In the genomic region with DNA sequence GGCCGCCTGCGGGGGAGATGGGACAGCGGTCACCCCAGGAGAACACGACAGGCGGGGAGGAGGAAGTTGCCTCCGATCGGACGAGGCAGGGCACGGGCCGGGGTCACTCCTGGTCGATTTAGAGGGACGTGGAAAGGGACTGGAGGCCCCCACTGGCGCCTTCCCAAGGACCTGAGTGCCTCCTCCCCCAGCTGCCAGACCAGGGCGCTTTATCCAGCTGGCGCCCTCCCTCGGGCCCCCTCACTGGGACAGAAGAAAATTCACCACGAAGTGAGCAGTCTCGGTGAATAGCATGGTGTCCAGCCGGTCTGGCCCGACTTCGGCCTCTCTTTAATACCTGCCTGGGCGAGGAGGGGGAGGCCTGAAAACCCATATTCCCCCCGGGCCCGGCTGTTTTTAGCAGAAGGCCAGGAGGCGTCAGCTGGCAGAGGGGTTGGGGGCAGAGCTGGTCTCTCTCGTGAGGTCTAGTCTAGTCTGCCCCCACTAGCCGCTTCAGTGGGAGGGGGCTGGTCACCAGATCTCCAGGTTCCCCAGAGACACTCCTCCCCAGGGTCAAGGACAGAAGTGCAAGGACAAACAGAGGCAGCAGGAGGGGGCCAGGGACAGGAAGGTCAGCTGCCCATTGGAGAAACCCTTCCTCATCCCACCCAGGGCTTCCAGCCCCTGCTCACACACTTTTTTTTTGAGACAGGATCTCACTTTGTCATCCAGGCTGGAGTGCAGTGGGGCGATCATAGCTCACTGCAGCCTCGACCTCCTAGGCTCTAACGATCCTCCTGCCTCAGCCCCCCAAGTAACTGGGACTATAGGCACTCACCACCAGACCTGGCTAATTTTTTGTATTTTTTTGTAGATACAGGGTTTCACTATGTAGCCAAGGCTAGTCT, we compare ENCODE assay signal across 1 cellular context.
TF ChIP-seq lines count a peak whose summit lies in the region.

No MANE protein-coding gene starts in this region.

TF ChIP-seq in A549, 52 proteins besides CTCF, POLR2A, EP300 and RAD21 (continued from another document):
- TF ChIP-seq, protein P1, sequence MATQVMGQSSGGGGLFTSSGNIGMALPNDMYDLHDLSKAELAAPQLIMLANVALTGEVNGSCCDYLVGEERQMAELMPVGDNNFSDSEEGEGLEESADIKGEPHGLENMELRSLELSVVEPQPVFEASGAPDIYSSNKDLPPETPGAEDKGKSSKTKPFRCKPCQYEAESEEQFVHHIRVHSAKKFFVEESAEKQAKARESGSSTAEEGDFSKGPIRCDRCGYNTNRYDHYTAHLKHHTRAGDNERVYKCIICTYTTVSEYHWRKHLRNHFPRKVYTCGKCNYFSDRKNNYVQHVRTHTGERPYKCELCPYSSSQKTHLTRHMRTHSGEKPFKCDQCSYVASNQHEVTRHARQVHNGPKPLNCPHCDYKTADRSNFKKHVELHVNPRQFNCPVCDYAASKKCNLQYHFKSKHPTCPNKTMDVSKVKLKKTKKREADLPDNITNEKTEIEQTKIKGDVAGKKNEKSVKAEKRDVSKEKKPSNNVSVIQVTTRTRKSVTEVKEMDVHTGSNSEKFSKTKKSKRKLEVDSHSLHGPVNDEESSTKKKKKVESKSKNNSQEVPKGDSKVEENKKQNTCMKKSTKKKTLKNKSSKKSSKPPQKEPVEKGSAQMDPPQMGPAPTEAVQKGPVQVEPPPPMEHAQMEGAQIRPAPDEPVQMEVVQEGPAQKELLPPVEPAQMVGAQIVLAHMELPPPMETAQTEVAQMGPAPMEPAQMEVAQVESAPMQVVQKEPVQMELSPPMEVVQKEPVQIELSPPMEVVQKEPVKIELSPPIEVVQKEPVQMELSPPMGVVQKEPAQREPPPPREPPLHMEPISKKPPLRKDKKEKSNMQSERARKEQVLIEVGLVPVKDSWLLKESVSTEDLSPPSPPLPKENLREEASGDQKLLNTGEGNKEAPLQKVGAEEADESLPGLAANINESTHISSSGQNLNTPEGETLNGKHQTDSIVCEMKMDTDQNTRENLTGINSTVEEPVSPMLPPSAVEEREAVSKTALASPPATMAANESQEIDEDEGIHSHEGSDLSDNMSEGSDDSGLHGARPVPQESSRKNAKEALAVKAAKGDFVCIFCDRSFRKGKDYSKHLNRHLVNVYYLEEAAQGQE (IDR thresholded peaks at IDR 0.05), result no peak
- TF ChIP-seq HOXA7 (CRISPR knock-in tag; IDR thresholded peaks at IDR 0.05) (no peak), CBX8 (IDR thresholded peaks at IDR 0.05) (no peak), RNF2 (IDR thresholded peaks at IDR 0.05; ENCODE audit: borderline replicate concordance, low read depth) (no peak), ZFP36 (IDR thresholded peaks at IDR 0.05; ENCODE audit: borderline replicate concordance, partially characterized antibody) (no peak), CHD4 (IDR thresholded peaks at IDR 0.05; ENCODE audit: borderline replicate concordance) (no peak), SREBF2 (IDR thresholded peaks at IDR 0.05) (no peak), PHF8 (IDR thresholded peaks at IDR 0.05; ENCODE audit: borderline replicate concordance, low read depth) (no peak)
- TF ChIP-seq, protein P2, sequence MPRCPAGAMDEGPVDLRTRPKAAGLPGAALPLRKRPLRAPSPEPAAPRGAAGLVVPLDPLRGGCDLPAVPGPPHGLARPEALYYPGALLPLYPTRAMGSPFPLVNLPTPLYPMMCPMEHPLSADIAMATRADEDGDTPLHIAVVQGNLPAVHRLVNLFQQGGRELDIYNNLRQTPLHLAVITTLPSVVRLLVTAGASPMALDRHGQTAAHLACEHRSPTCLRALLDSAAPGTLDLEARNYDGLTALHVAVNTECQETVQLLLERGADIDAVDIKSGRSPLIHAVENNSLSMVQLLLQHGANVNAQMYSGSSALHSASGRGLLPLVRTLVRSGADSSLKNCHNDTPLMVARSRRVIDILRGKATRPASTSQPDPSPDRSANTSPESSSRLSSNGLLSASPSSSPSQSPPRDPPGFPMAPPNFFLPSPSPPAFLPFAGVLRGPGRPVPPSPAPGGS (IDR thresholded peaks at IDR 0.05), result no peak
- TF ChIP-seq, protein P3, sequence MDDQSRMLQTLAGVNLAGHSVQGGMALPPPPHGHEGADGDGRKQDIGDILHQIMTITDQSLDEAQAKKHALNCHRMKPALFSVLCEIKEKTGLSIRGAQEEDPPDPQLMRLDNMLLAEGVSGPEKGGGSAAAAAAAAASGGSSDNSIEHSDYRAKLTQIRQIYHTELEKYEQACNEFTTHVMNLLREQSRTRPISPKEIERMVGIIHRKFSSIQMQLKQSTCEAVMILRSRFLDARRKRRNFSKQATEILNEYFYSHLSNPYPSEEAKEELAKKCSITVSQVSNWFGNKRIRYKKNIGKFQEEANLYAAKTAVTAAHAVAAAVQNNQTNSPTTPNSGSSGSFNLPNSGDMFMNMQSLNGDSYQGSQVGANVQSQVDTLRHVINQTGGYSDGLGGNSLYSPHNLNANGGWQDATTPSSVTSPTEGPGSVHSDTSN (IDR thresholded peaks at IDR 0.05), result no peak
